Comparison of ENCODE assay signal across 21 cellular contexts in genomic region chr7:99027841-99028240, GRCh38.
DNase-seq lines count a peak whose midpoint lies in the region; ATAC-seq and TF ChIP-seq lines count a peak whose summit lies in the region.
"Had no signal": no experiment of that assay in that cellular context is flagged by ENCODE, and none has a peak within 500 bp of the region (broad histone marks: within the 10 kb centered on the region; RNA-seq: fewer than 3 reads in every experiment).

No MANE protein-coding gene starts in this region.

- no peak for TF ChIP-seq CTCF in activated CD8-positive, alpha-beta T cell treated with anti-CD3 and anti-CD28 coated beads for 36 hours (IDR thresholded peaks at IDR 0.05)
- no peak for TF ChIP-seq CTCF in WTC11 (IDR thresholded peaks at IDR 0.05)

- H3K27me3 Mint-ChIP-seq in activated CD8-positive, alpha-beta T cell treated with anti-CD3 and anti-CD28 coated beads for 36 hours: no peaks in the 10 kb centered on the region
- H3K27me3 Mint-ChIP-seq in activated CD8-positive, alpha-beta T cell treated with anti-CD3 and anti-CD28 coated beads, Interleukin-2, amount 10 ng/mL, durations not matched to agents 7 days and 5 days (ENCODE audit: low read depth): no peaks in the 10 kb centered on the region
- H3K27me3 Mint-ChIP-seq in WTC11 (ENCODE audit: low read depth): no peaks in the 10 kb centered on the region
- H3K27me3 Mint-ChIP-seq: activated naive CD4-positive, alpha-beta T cell treated with anti-CD3 and anti-CD28 coated beads, Interleukin-2, amount 50 U/mL, for 24 hours; naive B cell had no signal

- H3K4me1 Mint-ChIP-seq in activated CD8-positive, alpha-beta T cell treated with anti-CD3 and anti-CD28 coated beads for 36 hours (ENCODE audit: low read depth): peaks cover 6% of the 10 kb centered on the region
- H3K4me1 Mint-ChIP-seq in activated CD8-positive, alpha-beta T cell treated with anti-CD3 and anti-CD28 coated beads, Interleukin-2, amount 10 ng/mL, durations not matched to agents 7 days and 5 days (ENCODE audit: low read depth): no peaks in the 10 kb centered on the region
- H3K4me1 Mint-ChIP-seq in WTC11: no peaks in the 10 kb centered on the region
- no peaks in the 10 kb centered on the region for H3K4me1 Mint-ChIP-seq in stimulated activated effector memory CD8-positive, alpha-beta T cell treated with anti-CD3 and anti-CD28 coated beads, Interleukin-12 subunit alpha, Interleukin-12 subunit beta, amount 100 ng/mL, for 72 hours

- POLR2A ChIA-PET in activated CD8-positive, alpha-beta T cell treated with anti-CD3 and anti-CD28 coated beads for 36 hours (lab: Charles Lee): no interaction called here
- POLR2A ChIA-PET in activated CD8-positive, alpha-beta T cell treated with anti-CD3 and anti-CD28 coated beads, Interleukin-2, amount 10 ng/mL, durations not matched to agents 7 days and 5 days (lab: Charles Lee): interaction anchor here (0.8 kb wide), 1 partner anchor 10 kb away, joined by 3 read pairs; no protein-coding TSS in a partner anchor
- POLR2A ChIA-PET in WTC11 (lab: Charles Lee): no interaction called here

- no peak for DNase-seq in activated CD8-positive, alpha-beta T cell treated with anti-CD3 and anti-CD28 coated beads for 36 hours
- no peak for DNase-seq in activated CD8-positive, alpha-beta T cell treated with anti-CD3 and anti-CD28 coated beads, Interleukin-2, amount 10 ng/mL, durations not matched to agents 7 days and 5 days
- DNase-seq in WTC11 (ENCODE audit: low spot score) (no peak), islet precursor cell (peak; percentile 49), AG08395 (ENCODE audit: low spot score) (no peak)
- no peak for DNase-seq in stimulated activated effector memory CD8-positive, alpha-beta T cell treated with anti-CD3 and anti-CD28 coated beads, Interleukin-12 subunit alpha, Interleukin-12 subunit beta, amount 100 ng/mL, for 72 hours (ENCODE audit: low spot score in 2 of 2)
- DNase-seq in stimulated activated CD4-positive, alpha-beta T cell treated with anti-CD3 and anti-CD28 coated beads, Interleukin-4, amount 100 ng/mL, for 4 hours: no peak
- DNase-seq: activated CD8-positive, alpha-beta memory T cell treated with anti-CD3 and anti-CD28 coated beads for 24 hours; left ventricle myocardium superior; naive B cell; NCI-H1417 treated with DMSO at 0.1 percent for 48 hours; NCI-H446; occipital lobe; RPMI8226; stimulated activated CD8-positive, alpha-beta memory T cell treated with anti-CD3 and anti-CD28 coated beads, Interleukin-4, amount 100 ng/mL, for 48 hours; upper lobe of left lung had no signal

- intact Hi-C loops in activated CD8-positive, alpha-beta T cell treated with anti-CD3 and anti-CD28 coated beads for 36 hours (cut with micrococcal nuclease): no loop called here

- H3K27ac Mint-ChIP-seq in activated CD8-positive, alpha-beta T cell treated with anti-CD3 and anti-CD28 coated beads for 36 hours: peak overlapping the region; percentile 57
- no peak overlapping the region for H3K27ac Mint-ChIP-seq in activated CD8-positive, alpha-beta T cell treated with anti-CD3 and anti-CD28 coated beads, Interleukin-2, amount 10 ng/mL, durations not matched to agents 7 days and 5 days
- peak overlapping the region; percentile 87 for H3K27ac Mint-ChIP-seq in WTC11
- peak overlapping the region; percentile 41 for H3K27ac Mint-ChIP-seq in stimulated activated effector memory CD8-positive, alpha-beta T cell treated with anti-CD3 and anti-CD28 coated beads, Interleukin-12 subunit alpha, Interleukin-12 subunit beta, amount 100 ng/mL, for 72 hours
- H3K27ac Mint-ChIP-seq: mesothelial cell of epicardium; T-helper 1 cell treated with Interleukin-12 subunit alpha and Interleukin-12 subunit beta and Interleukin-4 antibody, amounts not matched to agents 30 μg/mL and 1 μg/mL, for 36 hours had no signal

- no peak for ATAC-seq in activated CD8-positive, alpha-beta T cell treated with anti-CD3 and anti-CD28 coated beads for 36 hours
- ATAC-seq in activated CD8-positive, alpha-beta T cell treated with anti-CD3 and anti-CD28 coated beads, Interleukin-2, amount 10 ng/mL, durations not matched to agents 7 days and 5 days: no peak
- ATAC-seq in WTC11 (peak; percentile 18; the same call in 1 of the 2 replicates), HG03520 (IDR thresholded peaks at IDR 0.05; ENCODE audit: unreplicated experiment) (no peak)
- ATAC-seq in stimulated activated effector memory CD8-positive, alpha-beta T cell treated with anti-CD3 and anti-CD28 coated beads, Interleukin-12 subunit alpha, Interleukin-12 subunit beta, amount 100 ng/mL, for 72 hours: no peak
- ATAC-seq: left ventricle myocardium superior had no signal

- H3K36me3 Mint-ChIP-seq in activated CD8-positive, alpha-beta T cell treated with anti-CD3 and anti-CD28 coated beads for 36 hours (ENCODE audit: low read depth): peaks cover 28% of the 10 kb centered on the region
- peaks cover 33% of the 10 kb centered on the region for H3K36me3 Mint-ChIP-seq in activated CD8-positive, alpha-beta T cell treated with anti-CD3 and anti-CD28 coated beads, Interleukin-2, amount 10 ng/mL, durations not matched to agents 7 days and 5 days (ENCODE audit: low read depth)
- peaks cover 46% of the 10 kb centered on the region for H3K36me3 Mint-ChIP-seq in WTC11
- H3K36me3 Mint-ChIP-seq in stimulated activated effector memory CD8-positive, alpha-beta T cell treated with anti-CD3 and anti-CD28 coated beads, Interleukin-12 subunit alpha, Interleukin-12 subunit beta, amount 100 ng/mL, for 72 hours: peaks cover 64% of the 10 kb centered on the region

- CTCF ChIA-PET in activated CD8-positive, alpha-beta T cell treated with anti-CD3 and anti-CD28 coated beads for 36 hours (lab: Charles Lee): no interaction called here
- CTCF ChIA-PET in activated CD8-positive, alpha-beta T cell treated with anti-CD3 and anti-CD28 coated beads, Interleukin-2, amount 10 ng/mL, durations not matched to agents 7 days and 5 days (lab: Charles Lee): interaction anchor here (0.6 to 1.6 kb wide), 3 partner anchors 84 to 418 kb away, joined by 3 to 4 read pairs (median 3); no protein-coding TSS in a partner anchor
- CTCF ChIA-PET in WTC11 (lab: Charles Lee): interaction anchor here (2.0 kb wide), 1 partner anchor 9 kb away, joined by 14 read pairs; no protein-coding TSS in a partner anchor

- H3K4me3 Mint-ChIP-seq in activated CD8-positive, alpha-beta T cell treated with anti-CD3 and anti-CD28 coated beads for 36 hours: no peak overlapping the region
- H3K4me3 Mint-ChIP-seq in activated CD8-positive, alpha-beta T cell treated with anti-CD3 and anti-CD28 coated beads, Interleukin-2, amount 10 ng/mL, durations not matched to agents 7 days and 5 days: no peak overlapping the region
- H3K4me3 Mint-ChIP-seq in WTC11: no peak overlapping the region
- H3K4me3 Mint-ChIP-seq in stimulated activated effector memory CD8-positive, alpha-beta T cell treated with anti-CD3 and anti-CD28 coated beads, Interleukin-12 subunit alpha, Interleukin-12 subunit beta, amount 100 ng/mL, for 72 hours: no peak overlapping the region
- H3K4me3 Mint-ChIP-seq: activated naive CD4-positive, alpha-beta T cell treated with anti-CD3 and anti-CD28 coated beads, Interleukin-2, amount 50 U/mL, for 24 hours; CD14-positive monocyte; mesothelial cell of epicardium; naive B cell; T-helper 1 cell treated with Interleukin-12 subunit alpha and Interleukin-12 subunit beta and Interleukin-4 antibody, amounts not matched to agents 30 μg/mL and 1 μg/mL, for 36 hours had no signal

- H3K9me3 Mint-ChIP-seq in activated CD8-positive, alpha-beta T cell treated with anti-CD3 and anti-CD28 coated beads for 36 hours: no peaks in the 10 kb centered on the region
- no peaks in the 10 kb centered on the region for H3K9me3 Mint-ChIP-seq in activated CD8-positive, alpha-beta T cell treated with anti-CD3 and anti-CD28 coated beads, Interleukin-2, amount 10 ng/mL, durations not matched to agents 7 days and 5 days (ENCODE audit: insufficient read depth)
- H3K9me3 Mint-ChIP-seq in WTC11: no peaks in the 10 kb centered on the region
- no peaks in the 10 kb centered on the region for H3K9me3 Mint-ChIP-seq in stimulated activated effector memory CD8-positive, alpha-beta T cell treated with anti-CD3 and anti-CD28 coated beads, Interleukin-12 subunit alpha, Interleukin-12 subunit beta, amount 100 ng/mL, for 72 hours
- H3K9me3 Mint-ChIP-seq: activated naive CD4-positive, alpha-beta T cell treated with anti-CD3 and anti-CD28 coated beads, Interleukin-2, amount 50 U/mL, for 24 hours; naive B cell; T-helper 1 cell treated with Interleukin-12 subunit alpha and Interleukin-12 subunit beta and Interleukin-4 antibody, amounts not matched to agents 30 μg/mL and 1 μg/mL, for 36 hours had no signal

TF ChIP-seq in WTC11, 78 proteins besides CTCF, POLR2A, EP300 and RAD21 (continues in another document):
- TF ChIP-seq JAZF1 (CRISPR knock-in tag; IDR thresholded peaks at IDR 0.05): no peak
- TF ChIP-seq JUN (CRISPR knock-in tag; IDR thresholded peaks at IDR 0.05): no peak
- no peak for TF ChIP-seq ARID4B (CRISPR knock-in tag; IDR thresholded peaks at IDR 0.05; ENCODE audit: borderline replicate concordance)
